ENCODE assay signal across 9 cellular contexts in the genomic region with DNA sequence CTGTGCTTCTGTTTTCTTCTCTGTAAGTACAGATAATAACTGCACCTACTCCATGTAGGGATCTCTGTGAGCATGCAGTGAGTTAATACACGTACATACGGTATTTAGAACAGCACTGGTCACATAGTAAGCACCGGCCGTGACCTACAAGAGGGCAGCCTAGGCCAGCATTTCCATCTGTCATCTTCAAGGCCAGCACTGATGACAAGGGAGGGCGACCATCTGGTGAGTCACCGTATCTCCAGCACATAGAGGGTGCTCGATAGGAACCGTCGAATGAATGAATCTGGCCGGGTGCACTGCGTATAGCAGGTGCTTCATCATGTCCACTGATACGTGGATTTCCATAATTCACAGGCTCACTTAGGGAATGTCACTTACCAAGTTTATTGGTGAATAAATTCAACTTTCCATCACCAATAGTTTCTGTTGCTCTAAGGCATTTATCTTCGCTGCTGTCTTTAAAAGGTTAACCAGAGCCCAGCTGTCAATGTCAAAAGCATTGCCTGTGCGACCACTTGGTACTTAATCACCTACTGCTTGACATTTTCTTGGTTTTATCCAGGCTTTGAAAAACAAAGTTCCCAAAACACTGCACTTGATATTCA. TPM values are rescaled to one million over a fixed set of nuclear protein-coding genes. Genes with fewer than 3 reads are reported as not detected.
DNase-seq lines count a peak whose midpoint lies in the region; ATAC-seq, FAIRE-seq and TF ChIP-seq lines count a peak whose summit lies in the region.
"Had no signal": no experiment of that assay in that cellular context is flagged by ENCODE, and none has a peak within 500 bp of the region (broad histone marks: within the 10 kb centered on the region; RNA-seq: fewer than 3 reads in every experiment).

No MANE protein-coding gene starts in this region.

- no peak for FAIRE-seq in endothelial cell of umbilical vein (lab: Jason Lieb, UNC)
- FAIRE-seq in H54 (lab: Jason Lieb, UNC): no peak
- FAIRE-seq: endometrium had no signal

- peak overlapping the region; percentile 56 for H3K4me2 ChIP-seq in endothelial cell of umbilical vein (ENCODE audit: insufficient read depth, low read length)

- BruUV-seq in endothelial cell of umbilical vein (replicated peaks; lab: Mats Ljungman, UMichigan): no TSS peak

- H3K9me3 Mint-ChIP-seq in natural killer cell: no peaks in the 10 kb centered on the region
- H3K9me3 Mint-ChIP-seq in activated T-cell treated with anti-CD3 and anti-CD28 coated beads, Interleukin-2, amount 50 U/mL, for 72 hours: no peaks in the 10 kb centered on the region

- H3K27ac Mint-ChIP-seq in natural killer cell: peak overlapping the region; percentile 12 to 80
- H3K27ac Mint-ChIP-seq in activated T-cell treated with anti-CD3 and anti-CD28 coated beads, Interleukin-2, amount 50 U/mL, for 72 hours: no peak overlapping the region

- dilution Hi-C loops in endothelial cell of umbilical vein (cut with MboI; ENCODE audit: extremely low pct_ligation_motif_present, low sequenced_read_pairs): no loop called here

- DNase-seq in AG10803 (ENCODE audit: low read depth) (peak; percentile 63), SHP77 treated with DMSO at 0.1 percent for 48 hours (lab: John Stamatoyannopoulos, UW) (peak; percentile 57), endothelial cell of umbilical vein (ENCODE audit: low read depth, low spot score) (peak; percentile 69), natural killer cell (no peak), H54 (ENCODE audit: insufficient read length, low spot score) (no peak), amygdala (lab: John Stamatoyannopoulos, UW) (no peak)
- DNase-seq in activated T-cell treated with anti-CD3 and anti-CD28 coated beads, Interleukin-2, amount 50 U/mL, for 72 hours: no peak
- no peak for DNase-seq in NK-92 treated with Interleukin-12 subunit alpha and Interleukin-12 subunit beta, amount 100 ng/mL, for 24 hours (lab: John Stamatoyannopoulos, UW)

- TF ChIP-seq CTCF in AG10803 (conservative IDR thresholded peaks at IDR 0.05; ENCODE audit: low read length): no peak
- TF ChIP-seq CTCF in endothelial cell of umbilical vein (IDR thresholded peaks at IDR 0.05; ENCODE audit: extremely low read depth in 1 of 2, insufficient read depth in 1 of 2, low read depth in 1 of 2, low read length in 2 of 2): no peak
- TF ChIP-seq CTCF in natural killer cell (IDR thresholded peaks at IDR 0.05): no peak

- peak overlapping the region; percentile 93 for H3K27ac ChIP-seq in endothelial cell of umbilical vein (ENCODE audit: insufficient read depth, low read depth, low read length)

- no peak overlapping the region for H3K4me3 Mint-ChIP-seq in natural killer cell
- no peak overlapping the region for H3K4me3 Mint-ChIP-seq in activated T-cell treated with anti-CD3 and anti-CD28 coated beads, Interleukin-2, amount 50 U/mL, for 72 hours

- H4K20me1 ChIP-seq in endothelial cell of umbilical vein (replicated peaks; ENCODE audit: control insufficient read depth, extremely low read depth, insufficient read depth, low read length): no peaks in the 10 kb centered on the region

- no peak for ATAC-seq in natural killer cell
- ATAC-seq in activated T-cell treated with anti-CD3 and anti-CD28 coated beads, Interleukin-2, amount 50 U/mL, for 72 hours (replicated peaks in 1 of 2): no peak

- H3K4me3 ChIP-seq in AG10803 (ENCODE audit: low read length) (peak overlapping the region; percentile 8; the same call in 1 of the 2 replicates), endothelial cell of umbilical vein (replicated peaks in 1 of 3; ENCODE audit: insufficient read depth in 1 of 3, low read depth in 1 of 3, low read length in 3 of 3) (no peak overlapping the region)

- H3K9me1 ChIP-seq in endothelial cell of umbilical vein (replicated peaks; ENCODE audit: control insufficient read depth, extremely low read depth, insufficient read depth, low read length): no peaks in the 10 kb centered on the region

- H3K9ac ChIP-seq in endothelial cell of umbilical vein (replicated peaks; ENCODE audit: extremely low read depth, insufficient read depth, low read length): peak overlapping the region; percentile 65

- H3K4me1 Mint-ChIP-seq in natural killer cell: peaks cover 81 to 83% of the 10 kb centered on the region in 2 donors
- H3K4me1 Mint-ChIP-seq in activated T-cell treated with anti-CD3 and anti-CD28 coated beads, Interleukin-2, amount 50 U/mL, for 72 hours (ENCODE audit: low read depth): peaks cover 83% of the 10 kb centered on the region

- H2AFZ ChIP-seq in endothelial cell of umbilical vein (ENCODE audit: low read depth, low read length): no peak overlapping the region

- no peaks in the 10 kb centered on the region for H3K36me3 ChIP-seq in endothelial cell of umbilical vein (ENCODE audit: control insufficient read depth in 2 of 2, extremely low read depth in 1 of 2, insufficient read depth in 2 of 2, low read length in 2 of 2)

- no peaks in the 10 kb centered on the region for H3K27me3 Mint-ChIP-seq in natural killer cell (ENCODE audit: low read depth in 2 of 2)
- no peaks in the 10 kb centered on the region for H3K27me3 Mint-ChIP-seq in activated T-cell treated with anti-CD3 and anti-CD28 coated beads, Interleukin-2, amount 50 U/mL, for 72 hours (ENCODE audit: low read depth)

- no peaks in the 10 kb centered on the region for H3K36me3 Mint-ChIP-seq in natural killer cell
- H3K36me3 Mint-ChIP-seq in activated T-cell treated with anti-CD3 and anti-CD28 coated beads, Interleukin-2, amount 50 U/mL, for 72 hours (ENCODE audit: insufficient read depth in 2 of 2): peaks cover 0 to 2% of the 10 kb centered on the region in 2 donors

- intact Hi-C loops in endothelial cell of umbilical vein (cut with micrococcal nuclease) (no loop called here), natural killer cell (cut with micrococcal nuclease) (no loop called here)

- no peak for TF ChIP-seq POLR2A in endothelial cell of umbilical vein (IDR thresholded peaks at IDR 0.05; ENCODE audit: low read depth, low read length)
- no peak for TF ChIP-seq POLR2A in H54 (IDR thresholded peaks at IDR 0.05; ENCODE audit: low read depth, low read length)

- H3K4me1 ChIP-seq in endothelial cell of umbilical vein (ENCODE audit: control insufficient read depth, extremely low read depth, insufficient read depth, low read length): peaks cover 63% of the 10 kb centered on the region

- no peaks in the 10 kb centered on the region for H3K9me3 ChIP-seq in endothelial cell of umbilical vein (replicated peaks; ENCODE audit: control insufficient read depth, insufficient read depth, low read length)

- POLR2A ChIA-PET in endothelial cell of umbilical vein (lab: Charles Lee): interaction anchor here (1.7 to 2.0 kb wide), 2 partner anchors 8 to 11 kb away, joined by 6 to 36 read pairs; a partner anchor contains a TSS

- H3K79me2 ChIP-seq in endothelial cell of umbilical vein (ENCODE audit: control insufficient read depth, insufficient read depth, low read length): peaks cover 82% of the 10 kb centered on the region

- CTCF ChIA-PET in endothelial cell of umbilical vein (lab: Charles Lee): interaction anchor here (1.6 to 1.7 kb wide), 2 partner anchors 10 to 307 kb away, joined by 4 to 26 read pairs; no protein-coding TSS in a partner anchor

- H3K27me3 ChIP-seq in endothelial cell of umbilical vein (ENCODE audit: control insufficient read depth in 2 of 2, insufficient read depth in 2 of 2, low read length in 2 of 2): no peaks in the 10 kb centered on the region

TF ChIP-seq in endothelial cell of umbilical vein, 7 proteins besides CTCF, POLR2A, EP300 and RAD21:
- TF ChIP-seq EZH2 (IDR thresholded peaks at IDR 0.05; ENCODE audit: borderline replicate concordance, low read depth, low read length, severe bottlenecking) (no peak), JUN (IDR thresholded peaks at IDR 0.05; ENCODE audit: borderline replicate concordance, insufficient read depth, insufficient read length, low read depth) (peak; percentile 31), FOS (IDR thresholded peaks at IDR 0.05; ENCODE audit: borderline replicate concordance, insufficient read depth, low read length) (no peak)
- TF ChIP-seq, protein P1, sequence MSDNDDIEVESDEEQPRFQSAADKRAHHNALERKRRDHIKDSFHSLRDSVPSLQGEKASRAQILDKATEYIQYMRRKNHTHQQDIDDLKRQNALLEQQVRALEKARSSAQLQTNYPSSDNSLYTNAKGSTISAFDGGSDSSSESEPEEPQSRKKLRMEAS (IDR thresholded peaks at IDR 0.05; ENCODE audit: insufficient read depth, insufficient read length): no peak

RNA-seq across cellular contexts. Expression of a gene that starts 8.3 kb away (rescaled TPM):
- total RNA-seq in endothelial cell of umbilical vein (39.2 and 39.7 TPM in 2 replicates), natural killer cell (10 to 100 TPM; 28.2 to 32.4 (median 31.2) TPM)
- polyA plus RNA-seq in endothelial cell of umbilical vein: 22.1 and 23.2 TPM in 2 replicates
- 14.3 and 16.9 TPM in 2 replicates for polyA plus RNA-seq in endothelial cell of umbilical vein (2011; cell fraction: cytosol; rRNA removed)
- 86.8 and 90.9 TPM in 2 replicates for polyA plus RNA-seq in endothelial cell of umbilical vein (2011; cell fraction: nucleus; rRNA removed)
- 13.3 and 14.4 TPM in 2 replicates for polyA plus RNA-seq in endothelial cell of umbilical vein (2012)
- 47.1 and 47.2 TPM in 2 replicates for polyA minus RNA-seq in endothelial cell of umbilical vein
- polyA minus RNA-seq in endothelial cell of umbilical vein (2011; cell fraction: cytosol; rRNA and poly(A)+ RNA removed): 4.5 TPM
- polyA minus RNA-seq in endothelial cell of umbilical vein (2011; cell fraction: nucleus; rRNA and poly(A)+ RNA removed): 73.2 and 79.1 TPM in 2 replicates
- total RNA-seq in activated T-cell treated with anti-CD3 and anti-CD28 coated beads, Interleukin-2, amount 50 U/mL, for 72 hours: 10 to 100 TPM; 16.0 to 17.8 TPM

RNA-seq across cellular contexts. Expression of a gene that starts 34.4 kb away (rescaled TPM):
- 44.3 and 46.9 TPM in 2 replicates for total RNA-seq in endothelial cell of umbilical vein
- 14.7 and 21.1 TPM in 2 replicates for polyA plus RNA-seq in endothelial cell of umbilical vein
- 26.5 and 30.0 TPM in 2 replicates for polyA plus RNA-seq in endothelial cell of umbilical vein (2011; cell fraction: cytosol; rRNA removed)
- polyA plus RNA-seq in endothelial cell of umbilical vein (2011; cell fraction: nucleus; rRNA removed): 10.6 and 15.9 TPM in 2 replicates
- 38.7 and 57.2 TPM in 2 replicates for polyA plus RNA-seq in endothelial cell of umbilical vein (2012)
- 8.0 and 8.3 TPM in 2 replicates for polyA minus RNA-seq in endothelial cell of umbilical vein
- polyA minus RNA-seq in endothelial cell of umbilical vein (2011; cell fraction: cytosol; rRNA and poly(A)+ RNA removed): 17.1 TPM
- 5.1 and 5.8 TPM in 2 replicates for polyA minus RNA-seq in endothelial cell of umbilical vein (2011; cell fraction: nucleus; rRNA and poly(A)+ RNA removed)
- 10 to 100 TPM in 1 of 3 donors, 1 to 10 TPM in 2; 8.7 to 10.8 (median 9.2) TPM for total RNA-seq in natural killer cell
- 10 to 100 TPM; 65.7 to 84.4 TPM for total RNA-seq in activated T-cell treated with anti-CD3 and anti-CD28 coated beads, Interleukin-2, amount 50 U/mL, for 72 hours

Comparison
In these comparisons a context has a peak if more than half of its experiments do, and no peak if none do; other contexts are left out.
1. DNase-seq: peak in AG10803 (single experiment), SHP77 treated with DMSO at 0.1 percent for 48 hours (single experiment) and endothelial cell of umbilical vein (single experiment); none in natural killer cell (single experiment), H54 (single experiment), activated T-cell treated with anti-CD3 and anti-CD28 coated beads, Interleukin-2, amount 50 U/mL, for 72 hours (0 of 2), NK-92 treated with Interleukin-12 subunit alpha and Interleukin-12 subunit beta, amount 100 ng/mL, for 24 hours (single experiment) and amygdala (0 of 56).